Comparison of ENCODE assay signal across 8 cellular contexts in genomic region chr2:84458436-84459027, GRCh38. TPM values are rescaled to one million over a fixed set of nuclear protein-coding genes. Genes with fewer than 3 reads are reported as not detected.
DNase-seq lines count a peak whose midpoint lies in the region; ATAC-seq and TF ChIP-seq lines count a peak whose summit lies in the region.

No MANE protein-coding gene starts in this region.

- peaks cover 6% of the 10 kb centered on the region for H3K4me1 ChIP-seq in mammary epithelial cell (ENCODE audit: insufficient read depth, low read length)

- H3K79me2 ChIP-seq in mammary epithelial cell (ENCODE audit: insufficient read depth, low read length) = peaks cover 53% of the 10 kb centered on the region

- no peaks in the 10 kb centered on the region for H3K9me3 ChIP-seq in mammary epithelial cell (replicated peaks; ENCODE audit: insufficient read depth, low read length)

- H3K27ac Mint-ChIP-seq in activated CD8-positive, alpha-beta memory T cell treated with anti-CD3 and anti-CD28 coated beads, Interleukin-2, amount 10 ng/mL, durations not matched to agents 7 days and 5 days = peak overlapping the region; percentile 88
- peak overlapping the region; percentile 99 for H3K27ac Mint-ChIP-seq in stimulated activated effector memory CD8-positive, alpha-beta T cell treated with anti-CD3 and anti-CD28 coated beads, Interleukin-12 subunit alpha, Interleukin-12 subunit beta, amount 100 ng/mL, for 72 hours

- peak overlapping the region; percentile 100 for H2AFZ ChIP-seq in mammary epithelial cell (ENCODE audit: low read depth, low read length)

- peak; percentile 38 for ATAC-seq in activated CD8-positive, alpha-beta memory T cell treated with anti-CD3 and anti-CD28 coated beads, Interleukin-2, amount 10 ng/mL, durations not matched to agents 7 days and 5 days
- ATAC-seq in HG02763 (IDR thresholded peaks at IDR 0.05; ENCODE audit: unreplicated experiment) = peak; percentile 19
- peak; percentile 35 for ATAC-seq in left colon
- ATAC-seq in stimulated activated effector memory CD8-positive, alpha-beta T cell treated with anti-CD3 and anti-CD28 coated beads, Interleukin-12 subunit alpha, Interleukin-12 subunit beta, amount 100 ng/mL, for 72 hours = peak; percentile 47

- peak; percentile 59 for DNase-seq in activated CD8-positive, alpha-beta memory T cell treated with anti-CD3 and anti-CD28 coated beads, Interleukin-2, amount 10 ng/mL, durations not matched to agents 7 days and 5 days
- no peak for DNase-seq in activated CD8-positive, alpha-beta memory T cell treated with anti-CD3 and anti-CD28 coated beads, Interleukin-2, amount 50 U/mL, for 48 hours
- peak; percentile 19 for DNase-seq in RKO (ENCODE audit: low spot score)
- DNase-seq in mammary epithelial cell = peak; percentile 12
- DNase-seq in left colon = peak in 1 of 2 donors; percentile 33
- DNase-seq in stimulated activated effector memory CD8-positive, alpha-beta T cell treated with anti-CD3 and anti-CD28 coated beads, Interleukin-12 subunit alpha, Interleukin-12 subunit beta, amount 100 ng/mL, for 72 hours (ENCODE audit: low spot score in 2 of 2) = no peak
- DNase-seq in iPS-NIHi11 (ENCODE audit: low spot score) = no peak

- no peaks in the 10 kb centered on the region for H3K9me3 Mint-ChIP-seq in activated CD8-positive, alpha-beta memory T cell treated with anti-CD3 and anti-CD28 coated beads, Interleukin-2, amount 10 ng/mL, durations not matched to agents 7 days and 5 days (ENCODE audit: low read depth)
- H3K9me3 Mint-ChIP-seq in stimulated activated effector memory CD8-positive, alpha-beta T cell treated with anti-CD3 and anti-CD28 coated beads, Interleukin-12 subunit alpha, Interleukin-12 subunit beta, amount 100 ng/mL, for 72 hours = no peaks in the 10 kb centered on the region

- no peaks in the 10 kb centered on the region for H4K20me1 ChIP-seq in mammary epithelial cell (ENCODE audit: insufficient read depth, low read length)

- in situ Hi-C loops in mammary epithelial cell (cut with MboI; ENCODE audit: low sequenced_read_pairs in 2 of 2) = no loop called here

- peak overlapping the region; percentile 98 for H3K9ac ChIP-seq in mammary epithelial cell (ENCODE audit: insufficient read depth, low read length)

- intact Hi-C loops in mammary epithelial cell (cut with micrococcal nuclease) (no loop called here), left colon (cut with DNase I, micrococcal nuclease) (no loop called here)

- H3K36me3 ChIP-seq in mammary epithelial cell (ENCODE audit: insufficient read depth, low read length) = no peaks in the 10 kb centered on the region

- H3K27me3 ChIP-seq in mammary epithelial cell (ENCODE audit: insufficient read depth, low read length) = no peaks in the 10 kb centered on the region

- no peaks in the 10 kb centered on the region for H3K27me3 Mint-ChIP-seq in activated CD8-positive, alpha-beta memory T cell treated with anti-CD3 and anti-CD28 coated beads, Interleukin-2, amount 10 ng/mL, durations not matched to agents 7 days and 5 days

- under 1% methylated on average over 16 of the region's 19 CpGs for WGBS in mammary epithelial cell (ENCODE audit: low coverage, missing lambda C conversion rate)

- peak overlapping the region; percentile 84 for H3K4me2 ChIP-seq in mammary epithelial cell (ENCODE audit: insufficient read depth, low read depth, low read length)

- H3K36me3 Mint-ChIP-seq in activated CD8-positive, alpha-beta memory T cell treated with anti-CD3 and anti-CD28 coated beads, Interleukin-2, amount 10 ng/mL, durations not matched to agents 7 days and 5 days = peaks cover 1% of the 10 kb centered on the region
- H3K36me3 Mint-ChIP-seq in stimulated activated effector memory CD8-positive, alpha-beta T cell treated with anti-CD3 and anti-CD28 coated beads, Interleukin-12 subunit alpha, Interleukin-12 subunit beta, amount 100 ng/mL, for 72 hours = no peaks in the 10 kb centered on the region

- TF ChIP-seq CTCF in mammary epithelial cell (conservative IDR thresholded peaks at IDR 0.05 in 1 of 2, IDR thresholded peaks at IDR 0.05 in 1 of 2; ENCODE audit: extremely low read depth in 1 of 2, insufficient read depth in 1 of 2, low read depth in 1 of 2, low read length in 2 of 2) = no peak

- H3K4me3 ChIP-seq in mammary epithelial cell (replicated peaks in 1 of 3; ENCODE audit: insufficient read depth in 1 of 3, low read depth in 2 of 3, low read length in 3 of 3) = peak overlapping the region; percentile 67 to 97 (median 91)

- H3K4me3 Mint-ChIP-seq in activated CD8-positive, alpha-beta memory T cell treated with anti-CD3 and anti-CD28 coated beads, Interleukin-2, amount 10 ng/mL, durations not matched to agents 7 days and 5 days = peak overlapping the region; percentile 88
- H3K4me3 Mint-ChIP-seq in stimulated activated effector memory CD8-positive, alpha-beta T cell treated with anti-CD3 and anti-CD28 coated beads, Interleukin-12 subunit alpha, Interleukin-12 subunit beta, amount 100 ng/mL, for 72 hours = peak overlapping the region; percentile 96

- peaks cover 41% of the 10 kb centered on the region for H3K4me1 Mint-ChIP-seq in activated CD8-positive, alpha-beta memory T cell treated with anti-CD3 and anti-CD28 coated beads, Interleukin-2, amount 10 ng/mL, durations not matched to agents 7 days and 5 days
- peaks cover 40% of the 10 kb centered on the region for H3K4me1 Mint-ChIP-seq in stimulated activated effector memory CD8-positive, alpha-beta T cell treated with anti-CD3 and anti-CD28 coated beads, Interleukin-12 subunit alpha, Interleukin-12 subunit beta, amount 100 ng/mL, for 72 hours

- CTCF ChIA-PET in activated CD8-positive, alpha-beta memory T cell treated with anti-CD3 and anti-CD28 coated beads, Interleukin-2, amount 10 ng/mL, durations not matched to agents 7 days and 5 days (lab: Charles Lee) = interaction anchor here (0.7 to 1.4 kb wide), 3 partner anchors 34 to 467 kb away, joined by 3 to 4 read pairs (median 4); no protein-coding TSS in a partner anchor
- CTCF ChIA-PET in mammary epithelial cell (lab: Charles Lee; ENCODE audit: low non-redundant PET) = no interaction called here

- peak overlapping the region; percentile 97 for H3K27ac ChIP-seq in mammary epithelial cell (ENCODE audit: insufficient read depth, low read depth, low read length)

- TSS peak; percentile 19 for BruUV-seq in mammary epithelial cell (replicated peaks; lab: Mats Ljungman, UMichigan)

- dilution Hi-C loops in mammary epithelial cell (cut with HindIII; ENCODE audit: low sequenced_read_pairs) = no loop called here

RNA-seq across cellular contexts. Expression of gene SUCLG1, which starts 0.5 kb away (rescaled TPM):
- total RNA-seq in activated CD8-positive, alpha-beta memory T cell treated with anti-CD3 and anti-CD28 coated beads, Interleukin-2, amount 10 ng/mL, durations not matched to agents 7 days and 5 days = 10 to 100 TPM; 72.3 to 76.2 TPM
- 10 to 100 TPM; 49.0 to 63.4 TPM for total RNA-seq in mammary epithelial cell
- polyA plus RNA-seq in mammary epithelial cell = 37.3 TPM
- 21.7 TPM for polyA minus RNA-seq in mammary epithelial cell
- total RNA-seq in left colon = 100 to 1,000 TPM; 201 to 234 TPM

RNA-seq across cellular contexts. Expression of gene DNAH6, which starts 57.8 kb away (rescaled TPM):
- total RNA-seq in activated CD8-positive, alpha-beta memory T cell treated with anti-CD3 and anti-CD28 coated beads, Interleukin-2, amount 10 ng/mL, durations not matched to agents 7 days and 5 days = under 1 TPM; 0.63 to 0.85 TPM
- total RNA-seq in mammary epithelial cell (under 1 TPM; 0.45 to 0.50 TPM), left colon (1 to 10 TPM in 1 of 2 donors, under 1 TPM in 1; 0.61 to 1.3 TPM)
- 0.03 TPM for polyA plus RNA-seq in mammary epithelial cell
- not detected for polyA minus RNA-seq in mammary epithelial cell

Comparison
In these comparisons a context has a peak if more than half of its experiments do, and no peak if none do; other contexts are left out.
1. DNase-seq: peak in activated CD8-positive, alpha-beta memory T cell treated with anti-CD3 and anti-CD28 coated beads, Interleukin-2, amount 10 ng/mL, durations not matched to agents 7 days and 5 days (single experiment), RKO (single experiment) and mammary epithelial cell (single experiment); none in activated CD8-positive, alpha-beta memory T cell treated with anti-CD3 and anti-CD28 coated beads, Interleukin-2, amount 50 U/mL, for 48 hours (single experiment), stimulated activated effector memory CD8-positive, alpha-beta T cell treated with anti-CD3 and anti-CD28 coated beads, Interleukin-12 subunit alpha, Interleukin-12 subunit beta, amount 100 ng/mL, for 72 hours (0 of 2) and iPS-NIHi11 (single experiment).
2. Peak in every context shown above with its lines, with median percentiles within 50 percentile points of each other: ATAC-seq.